In genomic region chr3:100197876-100198275, GRCh38 we compare ENCODE assay signal across 11 cellular contexts.
DNase-seq lines count a peak whose midpoint lies in the region; TF ChIP-seq lines count a peak whose summit lies in the region.
"Had no signal": no experiment of that assay in that cellular context is flagged by ENCODE, and none has a peak within 500 bp of the region (broad histone marks: within the 10 kb centered on the region; RNA-seq: fewer than 3 reads in every experiment).

No MANE protein-coding gene starts in this region.

- no peak overlapping the region for H3K4me2 ChIP-seq in H9 (ENCODE audit: insufficient read depth, insufficient read length, low read length)

- no peaks in the 10 kb centered on the region for H3K27me3 ChIP-seq in H9 (ENCODE audit: insufficient read depth, low read length)
- H3K27me3 ChIP-seq in esophagus muscularis mucosa = no peaks in the 10 kb centered on the region

- H3K27ac ChIP-seq in H9 (ENCODE audit: insufficient read length, low read depth, low read length) = no peak overlapping the region
- H3K27ac ChIP-seq in esophagus muscularis mucosa (replicated peaks in 1 of 4) = no peak overlapping the region

- H2BK5ac ChIP-seq in H9 (ENCODE audit: insufficient read length, low read length) = no peak overlapping the region

- no peak overlapping the region for H4K91ac ChIP-seq in H9 (ENCODE audit: insufficient read length, low read depth, low read length)

- H3K9me3 ChIP-seq in H9 (ENCODE audit: control insufficient read depth, low read depth, low read length) (no peaks in the 10 kb centered on the region), esophagus muscularis mucosa (no peaks in the 10 kb centered on the region)

- TF ChIP-seq POLR2A in esophagus muscularis mucosa (IDR thresholded peaks at IDR 0.05; ENCODE audit: low read depth) = no peak

- H3K18ac ChIP-seq in H9 (ENCODE audit: insufficient read length, low read depth, low read length) = no peak overlapping the region

- H3K23ac ChIP-seq in H9 (ENCODE audit: insufficient read length, low read depth, low read length) = no peak overlapping the region

- no peak overlapping the region for H2BK15ac ChIP-seq in H9 (ENCODE audit: low read depth, low read length)

- no peak overlapping the region for H2AFZ ChIP-seq in H9 (ENCODE audit: low read length)

- H3K4me1 ChIP-seq in H9 (ENCODE audit: insufficient read depth, low read length) (no peaks in the 10 kb centered on the region; the same call in 1 of the 2 replicates), esophagus muscularis mucosa (no peaks in the 10 kb centered on the region)

- TF ChIP-seq CTCF in H9 (conservative IDR thresholded peaks at IDR 0.05) (no peak), esophagus muscularis mucosa (IDR thresholded peaks at IDR 0.05) (no peak)

- no peak overlapping the region for H4K5ac ChIP-seq in H9 (ENCODE audit: insufficient read length, low read depth, low read length)

- no peaks in the 10 kb centered on the region for H3K79me2 ChIP-seq in H9 (ENCODE audit: insufficient read depth, low read length)

- no peak overlapping the region for H3K4ac ChIP-seq in H9 (ENCODE audit: low read depth, low read length)

- H3K4me3 ChIP-seq in esophagus muscularis mucosa = no peak overlapping the region

- H4K8ac ChIP-seq in H9 (replicated peaks; ENCODE audit: insufficient read length, low read depth, low read length) = no peak overlapping the region

- H3K9me3 Mint-ChIP-seq in H9 = peaks cover 6 to 9% of the 10 kb centered on the region in 2 experiments; a peak in 3 of 5 replicates

- no peak overlapping the region for H3K4me3 Mint-ChIP-seq in H9
- H3K4me3 Mint-ChIP-seq: CD4-positive, alpha-beta memory T cell had no signal

- no peak overlapping the region for H2BK120ac ChIP-seq in H9 (ENCODE audit: low read depth, low read length, poor library complexity, severe bottlenecking)

- H3K4me1 Mint-ChIP-seq in H9 = peaks cover 0 to 6% of the 10 kb centered on the region in 2 experiments; a peak in 2 of 4 replicates
- H3K4me1 Mint-ChIP-seq: CD4-positive, alpha-beta memory T cell had no signal

- no peak overlapping the region for H2AK5ac ChIP-seq in H9 (ENCODE audit: insufficient read length, low read length)

- H3K36me3 ChIP-seq in esophagus muscularis mucosa = no peaks in the 10 kb centered on the region

- WGBS in H9 (ENCODE audit: extremely low coverage, insufficient read length, low lambda C conversion rate) = no CpG with 5 or more reads among the region's 8 CpGs
- 96% methylated on average over 8 of the region's 8 CpGs for WGBS in esophagus muscularis mucosa

- H3K79me1 ChIP-seq in H9 (ENCODE audit: insufficient read depth, low read depth, low read length, poor library complexity, severe bottlenecking) = no peaks in the 10 kb centered on the region

- peak; percentile 24 for DNase-seq in ELF-1 (ENCODE audit: low read depth, low spot score)
- no peak for DNase-seq in H9
- peak; percentile 80 for DNase-seq in esophagus muscularis mucosa (ENCODE audit: extremely low spot score)
- no peak for DNase-seq in GOT3 (lab: John Stamatoyannopoulos, UW)
- DNase-seq in occipital lobe (lab: John Stamatoyannopoulos, UW) = no peak
- no peak for DNase-seq in KG1 (lab: John Stamatoyannopoulos, UW)
- DNase-seq: C1 segment of cervical spinal cord; CD4-positive, alpha-beta memory T cell; COR-L47; DMS53; DMS79 treated with DMSO at 0.1 percent for 48 hours had no signal

- H4K20me1 ChIP-seq in H9 (ENCODE audit: control insufficient read depth, insufficient read depth, insufficient read length) = no peaks in the 10 kb centered on the region

- 0 out of 2 replicates have a peak overlapping the region, but pooled peaks have one; percentile 7 for H3K14ac ChIP-seq in H9 (ENCODE audit: insufficient read depth, low read length)

- no peaks in the 10 kb centered on the region for H3K23me2 ChIP-seq in H9 (ENCODE audit: insufficient read length, low read depth, low read length, poor library complexity, severe bottlenecking)

- H2BK20ac ChIP-seq in H9 (ENCODE audit: low read depth, low read length, poor library complexity, severe bottlenecking) = no peak overlapping the region

- intact Hi-C loops in esophagus muscularis mucosa (cut with DNase I) = no loop called here

- no peak overlapping the region for H3K56ac ChIP-seq in H9 (ENCODE audit: insufficient read length, low read depth, low read length)

- TF ChIP-seq EP300 in esophagus muscularis mucosa (IDR thresholded peaks at IDR 0.05) = no peak

- no peaks in the 10 kb centered on the region for H3K27me3 Mint-ChIP-seq in H9 (ENCODE audit: low read depth)
- H3K27me3 Mint-ChIP-seq: CD4-positive, alpha-beta memory T cell had no signal

- H2BK12ac ChIP-seq in H9 (ENCODE audit: insufficient read length, low read depth, low read length) = no peak overlapping the region

- no peak overlapping the region for H3T11ph ChIP-seq in H9 (ENCODE audit: low read length)

- H3K36me3 Mint-ChIP-seq in H9 (ENCODE audit: insufficient read depth in 1 of 3, low read depth in 3 of 3) = peaks cover 0 to 5% (median 2%) of the 10 kb centered on the region in 3 experiments; a peak in 3 of 7 replicates
- H3K36me3 Mint-ChIP-seq: CD4-positive, alpha-beta memory T cell had no signal

- no peak overlapping the region for H3K27ac Mint-ChIP-seq in H9
- H3K27ac Mint-ChIP-seq: CD4-positive, alpha-beta memory T cell had no signal

- no peak overlapping the region for H3K9ac ChIP-seq in H9 (ENCODE audit: extremely low read depth, insufficient read length, low read length)

Comparison
In these comparisons a context has a peak if more than half of its experiments do, and no peak if none do; other contexts are left out.
1. DNase-seq: peak in ELF-1 (single experiment) and esophagus muscularis mucosa (single experiment); none in H9 (single experiment), GOT3 (single experiment), occipital lobe (single experiment) and KG1 (single experiment).